Comparison of ENCODE assay signal across 9 cellular contexts in genomic region chr11:10459029-10459970, GRCh38. TPM values are rescaled to one million over a fixed set of nuclear protein-coding genes. Genes with fewer than 3 reads are reported as not detected.
DNase-seq lines count a peak whose midpoint lies in the region; ATAC-seq and TF ChIP-seq lines count a peak whose summit lies in the region.
"Had no signal": no experiment of that assay in that cellular context is flagged by ENCODE, and none has a peak within 500 bp of the region (broad histone marks: within the 10 kb centered on the region; RNA-seq: fewer than 3 reads in every experiment).

No MANE protein-coding gene starts in this region.

- no peaks in the 10 kb centered on the region for H3K4me1 ChIP-seq in aorta (ENCODE audit: control insufficient read depth in 1 of 2, insufficient read depth in 2 of 2, low read length in 2 of 2)

- H3K27me3 ChIP-seq in aorta (ENCODE audit: control insufficient read depth in 1 of 2, insufficient read depth in 2 of 2, low read length in 1 of 2): no peaks in the 10 kb centered on the region

- peak; percentile 46 for DNase-seq in NOMO-1 treated with DMSO at 0.1 percent for 48 hours (lab: John Stamatoyannopoulos, UW; ENCODE audit: unreplicated experiment)
- peak; percentile 63 to 72 for DNase-seq in activated T-cell treated with anti-CD3 and anti-CD28 coated beads, Interleukin-2, amount 50 U/mL, for 48 hours
- DNase-seq in memory B cell (ENCODE audit: low spot score in 2 of 2): peak; percentile 60 to 63
- no peak for DNase-seq in HuH-7.5 (ENCODE audit: low spot score)
- no peak for DNase-seq in omental fat pad (ENCODE audit: low spot score)
- no peak for DNase-seq in aorta

- H3K4me3 Mint-ChIP-seq in memory B cell: peak overlapping the region; percentile 78
- H3K4me3 Mint-ChIP-seq: neural crest cell had no signal

- H3K36me3 Mint-ChIP-seq in memory B cell: peaks cover 18% of the 10 kb centered on the region

- 86 to 92% methylated on average over 7 of the region's 7 CpGs for WGBS in aorta, 2 donors

- no peaks in the 10 kb centered on the region for H3K9me3 Mint-ChIP-seq in memory B cell
- H3K9me3 Mint-ChIP-seq: neural crest cell had no signal

- H3K4me1 Mint-ChIP-seq in memory B cell: peaks cover 59% of the 10 kb centered on the region

- no peaks in the 10 kb centered on the region for H3K27me3 Mint-ChIP-seq in memory B cell

- H3K9me3 ChIP-seq in aorta (ENCODE audit: control insufficient read depth, low read length): no peaks in the 10 kb centered on the region

- peak; percentile 57 for ATAC-seq in GM18519 (IDR thresholded peaks at IDR 0.05; ENCODE audit: low FRiP score, unreplicated experiment)
- peak; percentile 49 for ATAC-seq in HG02678 (IDR thresholded peaks at IDR 0.05; ENCODE audit: unreplicated experiment)
- peak; percentile 68 for ATAC-seq in memory B cell (ENCODE audit: low read depth)
- no peak for ATAC-seq in omental fat pad (ENCODE audit: low FRiP score)
- no peak for ATAC-seq in aorta (ENCODE audit: low FRiP score)

- no peak overlapping the region for H3K4me3 ChIP-seq in aorta (ENCODE audit: low read length in 2 of 2)

- intact Hi-C loops in aorta (cut with DNase I): no loop called here

- H3K36me3 ChIP-seq in aorta (ENCODE audit: control insufficient read depth in 1 of 2, insufficient read depth in 2 of 2, low read length in 1 of 2): peaks cover 0 to 4% of the 10 kb centered on the region in 2 donors

- H3K27ac ChIP-seq in aorta (ENCODE audit: low read depth in 1 of 2, low read length in 2 of 2): no peak overlapping the region

- peak overlapping the region; percentile 93 for H3K27ac Mint-ChIP-seq in memory B cell

- no peak for TF ChIP-seq CTCF in omental fat pad (IDR thresholded peaks at IDR 0.05)

RNA-seq across cellular contexts. Expression of gene AMPD3, which starts 4.2 kb away (rescaled TPM):
- total RNA-seq in omental fat pad (10 to 100 TPM in 2 of 4 donors, 1 to 10 TPM in 2; 4.4 to 43.3 (median 9.9) TPM), aorta (10 to 100 TPM in 1 of 2 donors, 1 to 10 TPM in 1; 7.8 to 16.9 TPM)
- 1 to 10 TPM; 2.5 to 3.8 TPM for polyA plus RNA-seq in aorta

Comparison
In these comparisons a context has a peak if more than half of its experiments do, and no peak if none do; other contexts are left out.
1. ATAC-seq: peak in GM18519 (single experiment), HG02678 (single experiment) and memory B cell (single experiment); none in omental fat pad (single experiment) and aorta (single experiment).
2. DNase-seq: peak in NOMO-1 treated with DMSO at 0.1 percent for 48 hours (single experiment), activated T-cell treated with anti-CD3 and anti-CD28 coated beads, Interleukin-2, amount 50 U/mL, for 48 hours (2 of 2) and memory B cell (2 of 2); none in HuH-7.5 (single experiment), omental fat pad (single experiment) and aorta (0 of 2).